Comparison of ENCODE assay signal across 10 cellular contexts in the genomic region with DNA sequence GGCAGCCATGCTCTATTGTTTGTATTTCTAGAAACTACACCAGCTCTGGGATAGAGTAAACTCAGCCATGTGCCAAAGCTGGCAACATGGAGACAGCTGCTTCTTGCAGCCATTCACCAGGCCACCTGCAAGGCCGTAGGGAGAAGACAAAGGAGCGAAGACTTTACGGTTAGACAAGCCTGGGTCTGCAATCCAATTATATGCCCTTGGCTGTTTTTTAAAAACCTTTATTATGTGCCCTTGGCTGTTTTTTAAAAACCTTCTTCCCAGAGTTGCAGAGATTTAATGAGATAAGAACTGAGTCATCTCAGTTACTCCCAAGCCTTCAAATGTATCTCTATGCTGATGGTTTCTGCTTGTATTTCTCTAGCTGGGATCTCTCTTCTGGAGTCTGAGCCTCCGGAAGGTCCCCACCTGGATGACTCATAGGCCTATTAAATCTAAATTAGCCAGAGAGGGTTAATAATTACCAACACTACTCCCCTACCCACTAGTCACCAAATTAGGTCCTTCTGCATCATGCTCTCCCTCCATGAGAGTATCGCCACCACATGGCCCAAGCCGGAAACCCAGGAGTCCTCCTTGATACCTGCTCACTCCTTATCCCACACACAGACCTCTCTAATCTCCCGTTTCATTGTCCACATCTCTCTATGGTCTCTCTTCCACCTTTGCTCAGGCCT. TPM values are rescaled to one million over a fixed set of nuclear protein-coding genes. Genes with fewer than 3 reads are reported as not detected.
DNase-seq lines count a peak whose midpoint lies in the region; ATAC-seq and TF ChIP-seq lines count a peak whose summit lies in the region.
"Had no signal": no experiment of that assay in that cellular context is flagged by ENCODE, and none has a peak within 500 bp of the region (broad histone marks: within the 10 kb centered on the region; RNA-seq: fewer than 3 reads in every experiment).

No MANE protein-coding gene starts in this region.

- peak in 3 of 4 donors; percentile 28 to 52 (median 34) for ATAC-seq in right lobe of liver
- no peak for ATAC-seq in HG02938 (IDR thresholded peaks at IDR 0.05; ENCODE audit: unreplicated experiment)
- ATAC-seq in HG02763 (IDR thresholded peaks at IDR 0.05; ENCODE audit: unreplicated experiment): no peak
- ATAC-seq in HG03521 (IDR thresholded peaks at IDR 0.05; ENCODE audit: unreplicated experiment): no peak

- TF ChIP-seq CTCF in HFFc6 (IDR thresholded peaks at IDR 0.05) (peak; percentile 62), right lobe of liver (IDR thresholded peaks at IDR 0.05) (peak in 1 of 4 donors; percentile 11)

- intact Hi-C loops in right lobe of liver (cut with DNase I): no loop called here

- H3K36me3 ChIP-seq in right lobe of liver: no peaks in the 10 kb centered on the region
- H3K36me3 ChIP-seq: upper lobe of left lung had no signal

- WGBS in right lobe of liver (ENCODE audit: insufficient coverage, low coverage, low lambda C conversion rate, missing lambda C conversion rate): 77% methylated on average over 7 of the region's 7 CpGs

- H3K4me1 Mint-ChIP-seq in HFFc6 (ENCODE audit: low read depth): peaks cover 77% of the 10 kb centered on the region

- H3K9me3 Mint-ChIP-seq in HFFc6: no peaks in the 10 kb centered on the region

- no peaks in the 10 kb centered on the region for H3K27me3 Mint-ChIP-seq in HFFc6 (ENCODE audit: insufficient read depth)

- H3K4me1 ChIP-seq in right lobe of liver: peaks cover 0 to 11% (median 3%) of the 10 kb centered on the region in 4 donors
- H3K4me1 ChIP-seq: upper lobe of left lung had no signal

- H3K4me3 Mint-ChIP-seq in HFFc6: peak overlapping the region; percentile 11

- DNase-seq in EL (peak; percentile 62), HFFc6 (peak; percentile 69), amniotic epithelial cell (ENCODE audit: low read depth) (peak; percentile 72), right lobe of liver (no peak), activated T-cell treated with anti-CD3 and anti-CD28 coated beads for 4 hours (no peak)
- DNase-seq: right cardiac atrium had no signal

- H3K27ac ChIP-seq in right lobe of liver: no peak overlapping the region

- no peaks in the 10 kb centered on the region for H3K9me3 ChIP-seq in right lobe of liver
- H3K9me3 ChIP-seq: upper lobe of left lung had no signal

- H3K4me3 ChIP-seq in right lobe of liver: no peak overlapping the region
- H3K4me3 ChIP-seq: upper lobe of left lung had no signal

- H3K36me3 Mint-ChIP-seq in HFFc6 (ENCODE audit: low read depth): no peaks in the 10 kb centered on the region

- peak overlapping the region; percentile 93 for H3K27ac Mint-ChIP-seq in HFFc6

- TF ChIP-seq POLR2A in right lobe of liver (IDR thresholded peaks at IDR 0.05): no peak

- H3K27me3 ChIP-seq in right lobe of liver: no peaks in the 10 kb centered on the region
- H3K27me3 ChIP-seq: upper lobe of left lung had no signal

RNA-seq across cellular contexts. Expression of a gene that starts 17.5 kb away (rescaled TPM):
- total RNA-seq in HFFc6 (2021; fragmentation: NEBNext Ultra II Directional; extraction: Animal tissue kit (Norgen Biotek cat#: 25700)): 10 to 100 TPM; 30.7 to 44.1 (median 36.4) TPM
- 10 to 100 TPM; 17.8 to 39.8 (median 26.3) TPM for total RNA-seq in right lobe of liver

Comparison
In these comparisons a context has a peak if more than half of its experiments do, and no peak if none do; other contexts are left out.
1. DNase-seq: peak in EL (single experiment), HFFc6 (single experiment) and amniotic epithelial cell (single experiment); none in right lobe of liver (0 of 3) and activated T-cell treated with anti-CD3 and anti-CD28 coated beads for 4 hours (single experiment).
2. ATAC-seq: peak in right lobe of liver (3 of 4); none in HG02938 (single experiment), HG02763 (single experiment) and HG03521 (single experiment).